ENCODE assay signal across 1 cellular context in the genomic region with DNA sequence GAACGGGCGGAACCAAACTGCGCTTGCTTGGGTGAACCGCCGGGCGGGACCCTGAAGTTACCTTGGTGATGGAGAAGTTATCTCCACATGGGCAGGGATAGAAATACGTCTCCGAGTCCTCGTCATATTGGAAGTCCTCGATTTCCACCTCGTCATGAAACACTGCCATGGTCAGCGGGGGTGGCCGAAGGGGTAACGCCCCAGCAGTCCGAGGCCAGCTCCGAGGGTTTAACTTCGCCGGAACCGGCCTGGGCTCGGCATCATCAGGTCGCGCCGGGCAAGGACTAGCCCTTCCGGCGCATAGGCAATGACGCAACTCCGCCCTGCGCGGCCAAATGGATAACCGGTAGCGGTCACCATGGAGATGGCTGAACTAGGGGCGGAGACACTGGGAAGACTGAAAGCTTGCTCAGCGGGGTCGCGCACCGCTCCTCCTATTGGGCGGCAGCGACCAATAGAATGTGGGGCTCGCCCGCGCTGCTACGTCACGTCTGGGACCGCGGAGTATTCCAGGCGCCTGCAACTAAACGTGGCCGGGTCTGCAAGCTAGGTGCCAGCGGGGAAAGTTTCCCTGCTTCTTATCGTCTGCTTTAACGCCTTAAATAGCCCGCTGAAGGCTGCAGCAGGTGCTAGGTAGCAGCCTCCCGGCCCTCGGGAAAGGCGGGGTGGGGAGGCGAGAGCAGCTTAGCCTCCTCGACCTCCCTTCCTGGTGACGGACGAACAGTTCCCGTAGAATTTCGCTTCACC.
A peak's percentile ranks its signal among the peaks of the same experiment; 100 is the strongest.
TF ChIP-seq lines count a peak whose summit lies in the region.

Gene DPH3 (minus strand): TSS at position 236 of the 747 bp plus-strand sequence. CDS start 67 bp downstream, at position 169.
Gene OXNAD1 (plus strand): TSS at position 505 of the 747 bp plus-strand sequence. CDS start 5,741 bp downstream, outside the sequence.

TF ChIP-seq in K562, 482 proteins besides CTCF, POLR2A, EP300 and RAD21 (continued from another document and continues in another):
- TF ChIP-seq POLR3A (IDR thresholded peaks at IDR 0.05; ENCODE audit: borderline replicate concordance, extremely low read depth, insufficient read depth, insufficient read length), result no peak
- TF ChIP-seq XRCC5 (IDR thresholded peaks at IDR 0.05; ENCODE audit: low read depth, low read length), result no peak
- 0 out of 2 replicates have a peak, but pooled peaks have one; percentile 36 for TF ChIP-seq ZNF134 (CRISPR knock-in tag; conservative IDR thresholded peaks at IDR 0.05)
- TF ChIP-seq REST (CRISPR knock-in tag; IDR thresholded peaks at IDR 0.05; ENCODE audit: low read depth), result no peak; the same call in 1 of the 2 replicates
- TF ChIP-seq, protein P1, sequence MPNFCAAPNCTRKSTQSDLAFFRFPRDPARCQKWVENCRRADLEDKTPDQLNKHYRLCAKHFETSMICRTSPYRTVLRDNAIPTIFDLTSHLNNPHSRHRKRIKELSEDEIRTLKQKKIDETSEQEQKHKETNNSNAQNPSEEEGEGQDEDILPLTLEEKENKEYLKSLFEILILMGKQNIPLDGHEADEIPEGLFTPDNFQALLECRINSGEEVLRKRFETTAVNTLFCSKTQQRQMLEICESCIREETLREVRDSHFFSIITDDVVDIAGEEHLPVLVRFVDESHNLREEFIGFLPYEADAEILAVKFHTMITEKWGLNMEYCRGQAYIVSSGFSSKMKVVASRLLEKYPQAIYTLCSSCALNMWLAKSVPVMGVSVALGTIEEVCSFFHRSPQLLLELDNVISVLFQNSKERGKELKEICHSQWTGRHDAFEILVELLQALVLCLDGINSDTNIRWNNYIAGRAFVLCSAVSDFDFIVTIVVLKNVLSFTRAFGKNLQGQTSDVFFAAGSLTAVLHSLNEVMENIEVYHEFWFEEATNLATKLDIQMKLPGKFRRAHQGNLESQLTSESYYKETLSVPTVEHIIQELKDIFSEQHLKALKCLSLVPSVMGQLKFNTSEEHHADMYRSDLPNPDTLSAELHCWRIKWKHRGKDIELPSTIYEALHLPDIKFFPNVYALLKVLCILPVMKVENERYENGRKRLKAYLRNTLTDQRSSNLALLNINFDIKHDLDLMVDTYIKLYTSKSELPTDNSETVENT (CRISPR knock-in tag; IDR thresholded peaks at IDR 0.05), result 0 out of 2 replicates have a peak, but pooled peaks have one; percentile 45
- TF ChIP-seq ZNF79 (CRISPR knock-in tag; IDR thresholded peaks at IDR 0.05; ENCODE audit: low read depth), result no peak
- TF ChIP-seq TAF1 (IDR thresholded peaks at IDR 0.05; ENCODE audit: control insufficient read depth, extremely low read depth, insufficient read depth, low read length, severe bottlenecking), result peak; percentile 94
- no peak for TF ChIP-seq JUNB (CRISPR knock-in tag; conservative IDR thresholded peaks at IDR 0.05)
- TF ChIP-seq, protein P2, sequence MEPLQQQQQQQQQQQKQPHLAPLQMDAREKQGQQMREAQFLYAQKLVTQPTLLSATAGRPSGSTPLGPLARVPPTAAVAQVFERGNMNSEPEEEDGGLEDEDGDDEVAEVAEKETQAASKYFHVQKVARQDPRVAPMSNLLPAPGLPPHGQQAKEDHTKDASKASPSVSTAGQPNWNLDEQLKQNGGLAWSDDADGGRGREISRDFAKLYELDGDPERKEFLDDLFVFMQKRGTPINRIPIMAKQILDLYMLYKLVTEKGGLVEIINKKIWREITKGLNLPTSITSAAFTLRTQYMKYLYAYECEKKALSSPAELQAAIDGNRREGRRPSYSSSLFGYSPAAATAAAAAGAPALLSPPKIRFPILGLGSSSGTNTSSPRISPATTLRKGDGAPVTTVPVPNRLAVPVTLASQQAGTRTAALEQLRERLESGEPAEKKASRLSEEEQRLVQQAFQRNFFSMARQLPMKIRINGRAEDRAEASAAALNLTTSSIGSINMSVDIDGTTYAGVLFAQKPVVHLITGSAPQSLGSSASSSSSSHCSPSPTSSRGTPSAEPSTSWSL (CRISPR knock-in tag; IDR thresholded peaks at IDR 0.05; ENCODE audit: borderline replicate concordance), result 0 out of 2 replicates have a peak, but pooled peaks have one; percentile 6
- peak; percentile 70; the same call in 1 of the 2 replicates for TF ChIP-seq MBD2 (IDR thresholded peaks at IDR 0.05; ENCODE audit: borderline replicate concordance, low read depth)
- TF ChIP-seq ZNF655 (CRISPR knock-in tag; IDR thresholded peaks at IDR 0.05), result no peak
- peak; percentile 81 for TF ChIP-seq GTF2F1 (IDR thresholded peaks at IDR 0.05; ENCODE audit: low read depth, low read length)
- no peak for TF ChIP-seq LEF1 (IDR thresholded peaks at IDR 0.05)
- TF ChIP-seq DEAF1 (CRISPR knock-in tag; IDR thresholded peaks at IDR 0.05), result peak; percentile 33; the same call in 1 of the 2 replicates
- TF ChIP-seq, protein P3, sequence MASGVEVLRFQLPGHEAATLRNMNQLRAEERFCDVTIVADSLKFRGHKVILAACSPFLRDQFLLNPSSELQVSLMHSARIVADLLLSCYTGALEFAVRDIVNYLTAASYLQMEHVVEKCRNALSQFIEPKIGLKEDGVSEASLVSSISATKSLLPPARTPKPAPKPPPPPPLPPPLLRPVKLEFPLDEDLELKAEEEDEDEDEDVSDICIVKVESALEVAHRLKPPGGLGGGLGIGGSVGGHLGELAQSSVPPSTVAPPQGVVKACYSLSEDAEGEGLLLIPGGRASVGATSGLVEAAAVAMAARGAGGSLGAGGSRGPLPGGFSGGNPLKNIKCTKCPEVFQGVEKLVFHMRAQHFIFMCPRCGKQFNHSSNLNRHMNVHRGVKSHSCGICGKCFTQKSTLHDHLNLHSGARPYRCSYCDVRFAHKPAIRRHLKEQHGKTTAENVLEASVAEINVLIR (CRISPR knock-in tag; IDR thresholded peaks at IDR 0.05), result peak; percentile 100
- no peak for TF ChIP-seq ZNF407 (IDR thresholded peaks at IDR 0.05; ENCODE audit: low read depth)
- TF ChIP-seq NRF1 (conservative IDR thresholded peaks at IDR 0.05 in 1 of 2, IDR thresholded peaks at IDR 0.05 in 1 of 2), result peak; percentile 91 to 93
- TF ChIP-seq ZNF444 (CRISPR knock-in tag; IDR thresholded peaks at IDR 0.05), result no peak
- TF ChIP-seq TCF7 (IDR thresholded peaks at IDR 0.05; ENCODE audit: borderline replicate concordance), result no peak
- TF ChIP-seq, protein P4, sequence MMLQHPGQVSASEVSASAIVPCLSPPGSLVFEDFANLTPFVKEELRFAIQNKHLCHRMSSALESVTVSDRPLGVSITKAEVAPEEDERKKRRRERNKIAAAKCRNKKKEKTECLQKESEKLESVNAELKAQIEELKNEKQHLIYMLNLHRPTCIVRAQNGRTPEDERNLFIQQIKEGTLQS (IDR thresholded peaks at IDR 0.05), result peak; percentile 99
- TF ChIP-seq, protein P4 (CRISPR knock-in tag; conservative IDR thresholded peaks at IDR 0.05), result peak; percentile 94
- TF ChIP-seq SPI1 (IDR thresholded peaks at IDR 0.05; ENCODE audit: borderline replicate concordance, low read depth, low read length), result no peak
- no peak for TF ChIP-seq ZNF24 (IDR thresholded peaks at IDR 0.05)
- no peak for TF ChIP-seq IFI16 (CRISPR knock-in tag; IDR thresholded peaks at IDR 0.05)
- TF ChIP-seq ELF4 (CRISPR knock-in tag; IDR thresholded peaks at IDR 0.05), result peak; percentile 76; the same call in 1 of the 2 replicates
